33 cellular contexts compared by ENCODE assay signal in the genomic region with DNA sequence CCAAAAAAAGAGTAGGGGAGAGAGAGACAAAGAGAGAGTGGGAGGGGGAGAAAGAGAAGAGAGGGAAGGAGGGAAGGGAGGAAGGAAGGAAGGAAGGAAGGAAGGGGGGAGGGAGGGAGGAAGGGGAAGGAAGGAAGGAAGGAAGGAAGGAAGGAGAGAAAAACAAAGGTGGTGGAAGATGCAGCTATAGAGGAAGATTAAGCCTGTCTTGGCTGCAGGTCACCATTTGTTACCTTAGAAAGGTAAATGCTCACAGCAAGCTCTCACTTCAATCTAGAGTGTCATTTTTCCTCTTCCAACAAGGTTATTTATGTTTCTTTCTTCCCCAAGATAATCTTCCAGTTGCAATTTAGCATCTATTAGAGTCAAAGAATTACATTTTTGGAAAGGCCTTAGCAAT.
DNase-seq lines count a peak whose midpoint lies in the region; ATAC-seq, FAIRE-seq and TF ChIP-seq lines count a peak whose summit lies in the region.
"Had no signal": no experiment of that assay in that cellular context is flagged by ENCODE, and none has a peak within 500 bp of the region (broad histone marks: within the 10 kb centered on the region; RNA-seq: fewer than 3 reads in every experiment).

No MANE protein-coding gene starts in this region.

- H4K20me1 ChIP-seq in HepG2 (ENCODE audit: insufficient read depth, low read length) (no peaks in the 10 kb centered on the region), K562 (replicated peaks; ENCODE audit: control insufficient read depth, insufficient read depth, low read length) (no peaks in the 10 kb centered on the region)
- H4K20me1 ChIP-seq: BLaER1; BLaER1 treated with 17β-estradiol and CSF1 and Interleukin-3, amounts not matched to agents 10 nM and 100 nM had no signal

- H3K9ac ChIP-seq in HepG2 (ENCODE audit: insufficient read depth, low read depth, low read length) (no peak overlapping the region), K562 (ENCODE audit: insufficient read depth in 1 of 2, low read depth in 2 of 2, low read length in 2 of 2) (no peak overlapping the region)
- H3K9ac ChIP-seq: BLaER1; BLaER1 treated with 17β-estradiol and CSF1 and Interleukin-3, amounts not matched to agents 10 nM and 100 nM had no signal

- H3K27ac ChIP-seq in HepG2 (ENCODE audit: extremely low read length, insufficient read depth, low read length) (no peak overlapping the region), right lobe of liver (no peak overlapping the region), HEK293 (ENCODE audit: extremely low read depth, low read depth, low read length) (no peak overlapping the region), K562 (ENCODE audit: extremely low read depth, low read depth, low read length) (no peak overlapping the region)
- H3K27ac ChIP-seq: 22Rv1; A549; BLaER1; BLaER1 treated with 17β-estradiol and CSF1 and Interleukin-3, amounts not matched to agents 10 nM and 100 nM; C4-2B had no signal

- TF ChIP-seq RAD21 in HepG2 (CRISPR knock-in tag; IDR thresholded peaks at IDR 0.05) (no peak), K562 (CRISPR knock-in tag; conservative IDR thresholded peaks at IDR 0.05 in 1 of 2, IDR thresholded peaks at IDR 0.05 in 1 of 2) (no peak)

- no peaks in the 10 kb centered on the region for H3K27me3 ChIP-seq in HepG2 (ENCODE audit: control insufficient read depth in 1 of 2, insufficient read depth in 2 of 2, low read length in 2 of 2)
- no peaks in the 10 kb centered on the region for H3K27me3 ChIP-seq in right lobe of liver
- no peaks in the 10 kb centered on the region; a peak in 1 of 5 replicates for H3K27me3 ChIP-seq in K562 (ENCODE audit: control insufficient read depth in 2 of 2, insufficient read depth in 2 of 2, low read length in 2 of 2)
- H3K27me3 ChIP-seq: BE2C; BLaER1; BLaER1 treated with 17β-estradiol and CSF1 and Interleukin-3, amounts not matched to agents 10 nM and 100 nM had no signal

- H3K4me3 ChIP-seq in HepG2 (replicated peaks in 1 of 3; ENCODE audit: insufficient read depth in 1 of 3, low read depth in 2 of 3, low read length in 3 of 3): no peak overlapping the region
- H3K4me3 ChIP-seq in right lobe of liver: no peak overlapping the region
- H3K4me3 ChIP-seq in HEK293 (ENCODE audit: low read depth, low read length): no peak overlapping the region
- no peak overlapping the region for H3K4me3 ChIP-seq in K562
- H3K4me3 ChIP-seq: A549; BLaER1; BLaER1 treated with 17β-estradiol and CSF1 and Interleukin-3, amounts not matched to agents 10 nM and 100 nM had no signal

- BruUV-seq in HepG2 (replicated peaks; lab: Mats Ljungman, UMichigan) (no TSS peak), K562 (replicated peaks; lab: Mats Ljungman, UMichigan) (no TSS peak)

- ATAC-seq in HepG2 (no peak), right lobe of liver (no peak), K562 (no peak)
- ATAC-seq: A549; CD8-positive, alpha-beta T cell had no signal

- H3K9me1 ChIP-seq in K562 (ENCODE audit: control insufficient read depth, insufficient read depth, low read length): no peaks in the 10 kb centered on the region

- TF ChIP-seq CTCF in HepG2 (CRISPR knock-in tag; IDR thresholded peaks at IDR 0.05) (no peak), right lobe of liver (IDR thresholded peaks at IDR 0.05) (no peak), HEK293 (tag by site-specific recombination; IDR thresholded peaks at IDR 0.05) (no peak), K562 (IDR thresholded peaks at IDR 0.05 in 2 of 3, conservative IDR thresholded peaks at IDR 0.05 in 1 of 3; ENCODE audit: insufficient read depth in 2 of 3, low read depth in 1 of 3, low read length in 3 of 3) (no peak)

- FAIRE-seq in HepG2 (lab: Jason Lieb, UNC) (no peak), K562 (lab: Jason Lieb, UNC) (no peak)
- FAIRE-seq: A204.1, A549, D721Med had no signal

- POLR2A ChIA-PET in HepG2 (lab: Yijun Ruan, JAX) (no interaction called here), HEK293 (lab: Yijun Ruan, JAX) (no interaction called here), K562 (lab: Yijun Ruan, JAX) (no interaction called here)

- H3K4me2 ChIP-seq in HepG2 (ENCODE audit: low read depth, low read length) (no peak overlapping the region), K562 (ENCODE audit: insufficient read depth, low read length) (no peak overlapping the region)
- H3K4me2 ChIP-seq: A549; BLaER1; BLaER1 treated with 17β-estradiol and CSF1 and Interleukin-3, amounts not matched to agents 10 nM and 100 nM had no signal

- TF ChIP-seq POLR2A in HepG2 (IDR thresholded peaks at IDR 0.05; ENCODE audit: insufficient read depth in 1 of 2, low read depth in 2 of 2, low read length in 2 of 2) (no peak), right lobe of liver (IDR thresholded peaks at IDR 0.05) (no peak), K562 (conservative IDR thresholded peaks at IDR 0.05) (no peak)

- H3K36me3 ChIP-seq in HepG2 (replicated peaks in 1 of 2; ENCODE audit: control insufficient read depth in 1 of 2, insufficient read depth in 2 of 2, low read length in 2 of 2) (no peaks in the 10 kb centered on the region), right lobe of liver (no peaks in the 10 kb centered on the region), HEK293 (ENCODE audit: control insufficient read depth in 2 of 2, insufficient read depth in 1 of 2, low read length in 2 of 2) (no peaks in the 10 kb centered on the region), K562 (ENCODE audit: control insufficient read depth, insufficient read depth, low read length) (no peaks in the 10 kb centered on the region)
- H3K36me3 ChIP-seq: BE2C; BLaER1; BLaER1 treated with 17β-estradiol and CSF1 and Interleukin-3, amounts not matched to agents 10 nM and 100 nM had no signal

- intact Hi-C loops in HepG2 (cut with micrococcal nuclease; ENCODE audit: unreplicated experiment): no loop called here
- intact Hi-C loops in right lobe of liver (cut with DNase I): no loop called here
- intact Hi-C loops in K562 (cut with micrococcal nuclease): no loop called here

- no peaks in the 10 kb centered on the region for H3K9me3 ChIP-seq in HepG2 (ENCODE audit: low read length)
- no peaks in the 10 kb centered on the region for H3K9me3 ChIP-seq in right lobe of liver
- H3K9me3 ChIP-seq in HEK293 (ENCODE audit: control insufficient read depth, insufficient read depth, low read depth, low read length): no peaks in the 10 kb centered on the region
- no peaks in the 10 kb centered on the region for H3K9me3 ChIP-seq in K562 (replicated peaks; ENCODE audit: control insufficient read depth, insufficient read depth, low read depth, low read length)
- H3K9me3 ChIP-seq: A549; BE2C; BLaER1; BLaER1 treated with 17β-estradiol and CSF1 and Interleukin-3, amounts not matched to agents 10 nM and 100 nM; Caco-2 had no signal

- H3K79me2 ChIP-seq in HepG2 (ENCODE audit: insufficient read depth, low read length) (no peaks in the 10 kb centered on the region), K562 (ENCODE audit: control insufficient read depth, insufficient read depth, low read length) (no peaks in the 10 kb centered on the region)

- CTCF ChIA-PET in HepG2 (lab: Yijun Ruan, JAX; ENCODE audit: low intra/inter-chr PET ratio, low total read pairs) (no interaction called here), HEK293 (lab: Yijun Ruan, JAX) (no interaction called here), K562 (lab: Yijun Ruan, JAX; ENCODE audit: low intra/inter-chr PET ratio) (no interaction called here)

- DNase-seq in HepG2 (ENCODE audit: low spot score) (no peak), right lobe of liver (no peak), K562 (ENCODE audit: extremely low read depth in 1 of 4, low spot score in 3 of 4) (no peak), SIG-M5 treated with dmso at 0.1 percent for 504 hours (lab: John Stamatoyannopoulos, UW; ENCODE audit: unreplicated experiment) (no peak)
- DNase-seq in stimulated activated CD4-positive, alpha-beta T cell treated with anti-CD3 and anti-CD28 coated beads, Interleukin-15, amount 100 ng/mL, for 24 hours: no peak
- DNase-seq: 8988T; ACHN; AML-193; BE2C; C1 segment of cervical spinal cord; Caco-2; Calu3; CD4-positive, alpha-beta memory T cell; CD4-positive, alpha-beta T cell; CD4-positive, CD25-positive, alpha-beta regulatory T cell; CD8-positive, alpha-beta memory T cell; CD8-positive, alpha-beta T cell; COR-L47; DMS 273 treated with DMSO at 0.1 percent for 48 hours; DMS153; DMS53; DMS79; DMS79 treated with DMSO at 0.1 percent for 48 hours; DND-41; EL had no signal

- in situ Hi-C loops in HepG2 (cut with HindIII; ENCODE audit: extremely low pct_ligation_motif_present, low pct_unique_long_range_greater_than_20kb) (no loop called here), K562 (cut with MboI) (no loop called here)

- TF ChIP-seq EP300 in HepG2 (IDR thresholded peaks at IDR 0.05; ENCODE audit: low read depth in 2 of 2, low read length in 2 of 2) (no peak), HepG2 (CRISPR knock-in tag; IDR thresholded peaks at IDR 0.05; ENCODE audit: borderline replicate concordance) (no peak), K562 (IDR thresholded peaks at IDR 0.05; ENCODE audit: low read length) (no peak)

- H2AFZ ChIP-seq in HepG2 (ENCODE audit: low read length) (no peak overlapping the region), K562 (ENCODE audit: low read depth, low read length) (no peak overlapping the region)

- no peaks in the 10 kb centered on the region for H3K4me1 ChIP-seq in HepG2 (ENCODE audit: insufficient read depth, low read length)
- H3K4me1 ChIP-seq in right lobe of liver: no peaks in the 10 kb centered on the region
- no peaks in the 10 kb centered on the region for H3K4me1 ChIP-seq in HEK293 (ENCODE audit: control insufficient read depth, insufficient read depth, low read length)
- H3K4me1 ChIP-seq in K562 (replicated peaks in 1 of 2; ENCODE audit: control insufficient read depth in 2 of 2, insufficient read depth in 2 of 2, low read length in 2 of 2): no peaks in the 10 kb centered on the region
- H3K4me1 ChIP-seq: A549; BE2C; BLaER1; BLaER1 treated with 17β-estradiol and CSF1 and Interleukin-3, amounts not matched to agents 10 nM and 100 nM; Caco-2 had no signal

TF ChIP-seq in HepG2, 621 proteins besides CTCF, POLR2A, EP300 and RAD21 (continues in another document):
- TF ChIP-seq HNRNPK (IDR thresholded peaks at IDR 0.05; ENCODE audit: low read depth, low read length, poor library complexity, severe bottlenecking) (peak; percentile 86), ATF7-NPFF (CRISPR knock-in tag; IDR thresholded peaks at IDR 0.05; ENCODE audit: low read depth) (no peak), YEATS2 (CRISPR knock-in tag; IDR thresholded peaks at IDR 0.05; ENCODE audit: borderline replicate concordance) (no peak)

TF ChIP-seq in HEK293, 187 proteins besides CTCF, POLR2A, EP300 and RAD21:
- no peak for TF ChIP-seq ZNF777 (tag by site-specific recombination; IDR thresholded peaks at IDR 0.05; ENCODE audit: borderline replicate concordance)
- TF ChIP-seq ZNF366 (tag by site-specific recombination; conservative IDR thresholded peaks at IDR 0.05): peak; percentile 70; the same call in 1 of the 2 replicates
